ENCODE assay signal across 24 cellular contexts in the genomic region with DNA sequence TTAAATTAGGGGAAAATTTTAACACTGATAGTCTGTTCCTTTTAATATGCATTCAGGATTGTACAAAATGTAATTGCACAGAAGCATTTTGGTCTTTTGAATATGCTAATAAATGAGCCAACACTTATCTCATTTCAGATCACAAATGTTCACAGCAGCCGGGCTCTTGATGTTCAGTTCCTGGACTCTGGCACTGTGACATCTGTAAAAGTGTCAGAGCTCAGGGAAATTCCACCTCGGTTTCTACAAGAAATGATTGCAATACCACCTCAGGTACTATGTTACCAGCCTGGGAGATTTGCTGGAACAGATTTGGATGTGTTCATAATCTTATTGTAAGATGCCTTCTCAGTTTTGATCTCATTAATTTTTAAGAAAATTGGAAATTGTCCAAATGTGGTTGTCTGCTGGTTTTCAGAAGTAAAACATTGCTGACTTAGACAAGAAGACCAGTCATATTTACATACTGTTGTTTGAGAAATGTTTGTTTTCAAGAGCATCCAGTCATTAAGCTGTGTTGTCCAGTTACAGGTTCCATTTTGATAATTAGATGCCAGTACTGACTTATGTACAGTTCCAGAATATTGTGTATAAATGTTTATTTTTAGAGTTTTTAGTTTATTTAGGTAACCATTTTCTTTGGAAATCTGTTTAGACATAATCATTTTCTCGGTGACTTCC. TPM values are rescaled to one million over a fixed set of nuclear protein-coding genes. Genes with fewer than 3 reads are reported as not detected.
"Had no signal": no experiment of that assay in that cellular context is flagged by ENCODE, and none has a peak within 500 bp of the region (broad histone marks: within the 10 kb centered on the region; RNA-seq: fewer than 3 reads in every experiment).

No MANE protein-coding gene starts in this region.

- FAIRE-seq: astrocyte, bronchial epithelial cell, endothelial cell of umbilical vein had no signal

- H3K36me3 ChIP-seq: adrenal gland had no signal

- H3K4me3 Mint-ChIP-seq: activated CD4-positive, alpha-beta memory T cell treated with anti-CD3 and anti-CD28 coated beads for 36 hours; activated T-helper 1 cell treated with anti-CD3 and anti-CD28 coated beads, Interleukin-12 subunit alpha, Interleukin-12 subunit beta, Interleukin-2, Interleukin-4 antibody, amounts not matched to agents 30 ng/mL and 10 ng/mL and 1 ng/mL, durations not matched to agents 14 hours and 24 hours and 36 hours; neural crest cell; stimulated activated naive CD8-positive, alpha-beta T cell treated with anti-CD3 and anti-CD28 coated beads, Interleukin-15, Interleukin-2, amounts not matched to agents 100 ng/mL and 50 ng/mL, for 24 hours had no signal

- H3K27me3 ChIP-seq: adrenal gland, esophagus muscularis mucosa, transverse colon had no signal

- ATAC-seq: activated naive CD4-positive, alpha-beta T cell treated with anti-CD3 and anti-CD28 coated beads, Interleukin-2, amount 50 U/mL, for 72 hours; psoas muscle had no signal

- H3K4me3 ChIP-seq: adrenal gland, esophagus muscularis mucosa, psoas muscle, skin epidermis, transverse colon had no signal

- H3K27me3 Mint-ChIP-seq: activated CD4-positive, alpha-beta memory T cell treated with anti-CD3 and anti-CD28 coated beads for 36 hours; stimulated activated naive CD8-positive, alpha-beta T cell treated with anti-CD3 and anti-CD28 coated beads, Interleukin-15, Interleukin-2, amounts not matched to agents 100 ng/mL and 50 ng/mL, for 24 hours had no signal

- H3K4me1 Mint-ChIP-seq: neural crest cell had no signal

- H3K27ac Mint-ChIP-seq: activated CD4-positive, alpha-beta memory T cell treated with anti-CD3 and anti-CD28 coated beads for 36 hours; activated naive CD4-positive, alpha-beta T cell treated with anti-CD3 and anti-CD28 coated beads, Interleukin-2, amount 50 U/mL, for 72 hours; activated T-helper 1 cell treated with anti-CD3 and anti-CD28 coated beads, Interleukin-12 subunit alpha, Interleukin-12 subunit beta, Interleukin-2, Interleukin-4 antibody, amounts not matched to agents 30 ng/mL and 10 ng/mL and 1 ng/mL, durations not matched to agents 14 hours and 24 hours and 36 hours; stimulated activated naive CD8-positive, alpha-beta T cell treated with anti-CD3 and anti-CD28 coated beads, Interleukin-15, Interleukin-2, amounts not matched to agents 100 ng/mL and 50 ng/mL, for 24 hours had no signal

- H3K27ac ChIP-seq: adrenal gland, esophagus muscularis mucosa, psoas muscle, skin epidermis, transverse colon, WERI-Rb-1 had no signal

- H3K9me3 ChIP-seq: adrenal gland, esophagus muscularis mucosa, psoas muscle, transverse colon had no signal

- H3K9me3 Mint-ChIP-seq: activated naive CD4-positive, alpha-beta T cell treated with anti-CD3 and anti-CD28 coated beads, Interleukin-2, amount 50 U/mL, for 72 hours; activated T-helper 1 cell treated with anti-CD3 and anti-CD28 coated beads, Interleukin-12 subunit alpha, Interleukin-12 subunit beta, Interleukin-2, Interleukin-4 antibody, amounts not matched to agents 30 ng/mL and 10 ng/mL and 1 ng/mL, durations not matched to agents 14 hours and 24 hours and 36 hours; stimulated activated naive CD8-positive, alpha-beta T cell treated with anti-CD3 and anti-CD28 coated beads, Interleukin-15, Interleukin-2, amounts not matched to agents 100 ng/mL and 50 ng/mL, for 24 hours had no signal

- H3K4me1 ChIP-seq: adrenal gland, transverse colon had no signal

- DNase-seq: activated CD4-positive, alpha-beta memory T cell treated with anti-CD3 and anti-CD28 coated beads for 36 hours; activated gamma-delta T cell treated with Interleukin-2 at 50 U/mL for 16 hours; activated T-cell treated with anti-CD3 and anti-CD28 coated beads for 4 hours; cerebellar nuclear complex; cortex of kidney; hippocampal formation; islet precursor cell; psoas muscle; right cardiac atrium; stimulated activated CD4-positive, alpha-beta T cell treated with anti-CD3 and anti-CD28 coated beads, Interleukin-15, amount 100 ng/mL, for 24 hours; stimulated activated CD4-positive, alpha-beta T cell treated with anti-CD3 and anti-CD28 coated beads, Interleukin-2, amount 100 ng/mL, for 48 hours; T-helper 2 cell; transverse colon; WERI-Rb-1 had no signal

RNA-seq across cellular contexts. Expression of gene TMOD1, which starts 23.0 kb away (rescaled TPM):
- total RNA-seq: bronchial epithelial cell had no signal
